In the genomic region with DNA sequence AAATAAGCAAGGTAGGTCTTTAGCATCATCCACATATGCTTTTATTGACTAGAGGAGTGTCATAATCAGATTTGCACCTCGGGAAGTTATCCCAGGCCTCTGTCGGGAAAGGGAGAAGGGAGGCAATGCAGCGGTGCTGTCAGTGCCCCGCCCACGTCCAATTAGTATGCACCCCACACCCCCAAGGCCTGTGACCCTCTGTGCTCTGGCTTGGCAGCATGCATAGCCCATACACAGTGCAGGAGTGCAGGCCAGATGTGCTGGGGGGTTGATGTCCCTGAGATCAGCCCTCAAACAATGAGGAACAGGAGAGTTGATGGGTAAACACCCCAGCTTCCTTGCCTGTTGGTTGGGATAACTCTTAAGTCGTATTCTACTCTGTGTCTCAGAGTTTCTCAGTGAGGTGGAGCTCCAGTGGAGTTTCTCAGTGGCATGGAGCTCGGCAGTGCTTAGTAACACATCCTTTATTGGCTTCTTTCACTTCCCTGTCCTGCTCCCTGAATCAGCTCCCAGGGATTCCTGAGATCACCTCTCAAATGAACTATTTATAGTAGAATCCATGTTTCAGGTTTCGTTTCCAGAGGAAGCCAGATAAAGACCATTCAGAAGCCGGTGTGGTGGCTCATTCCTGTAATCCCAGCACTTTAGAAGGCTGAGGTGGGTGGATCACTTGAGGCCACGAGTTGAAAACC, we compare ENCODE assay signal across 21 cellular contexts. TPM values are rescaled to one million over a fixed set of nuclear protein-coding genes. Genes with fewer than 3 reads are reported as not detected.
DNase-seq lines count a peak whose midpoint lies in the region; ATAC-seq and TF ChIP-seq lines count a peak whose summit lies in the region.
"Had no signal": no experiment of that assay in that cellular context is flagged by ENCODE, and none has a peak within 500 bp of the region (broad histone marks: within the 10 kb centered on the region; RNA-seq: fewer than 3 reads in every experiment).

No MANE protein-coding gene starts in this region.

- no peak overlapping the region for H3K4me3 ChIP-seq in Karpas-422 (ENCODE audit: low read length)
- H3K4me3 ChIP-seq: gastrocnemius medialis, GM12878, tibial nerve had no signal

- H3K9me3 Mint-ChIP-seq in brain (peaks cover 8 to 13% (median 10%) of the 10 kb centered on the region in 5 experiments), progenitor cell of endocrine pancreas (ENCODE audit: low read depth) (no peaks in the 10 kb centered on the region)
- H3K9me3 Mint-ChIP-seq: CD4-positive, alpha-beta T cell; stimulated activated naive CD8-positive, alpha-beta T cell treated with anti-CD3 and anti-CD28 coated beads, Interleukin-15, Interleukin-2, amounts not matched to agents 100 ng/mL and 50 ng/mL, for 24 hours had no signal

- H3K27ac Mint-ChIP-seq in brain (peak overlapping the region in 3 of 5 experiments; percentile 30 to 91 (median 82)), progenitor cell of endocrine pancreas (no peak overlapping the region)
- H3K27ac Mint-ChIP-seq: activated naive CD8-positive, alpha-beta T cell; CD4-positive, alpha-beta T cell; stimulated activated naive CD8-positive, alpha-beta T cell treated with anti-CD3 and anti-CD28 coated beads, Interleukin-15, Interleukin-2, amounts not matched to agents 100 ng/mL and 50 ng/mL, for 24 hours had no signal

- H3K27ac ChIP-seq in Karpas-422 (ENCODE audit: low read length) (no peak overlapping the region), layer of hippocampus (ENCODE audit: low read depth, low read length) (peak overlapping the region; percentile 18)
- H3K27ac ChIP-seq: gastrocnemius medialis, tibial nerve had no signal

- no peak for ATAC-seq in GM18873 (IDR thresholded peaks at IDR 0.05; ENCODE audit: low FRiP score, unreplicated experiment)
- ATAC-seq in HG02884 (IDR thresholded peaks at IDR 0.05; ENCODE audit: unreplicated experiment) = no peak
- ATAC-seq: gastrocnemius medialis, GM12878 had no signal

- peaks cover 4% of the 10 kb centered on the region; the same call in 1 of the 2 replicates for H3K4me1 ChIP-seq in Karpas-422 (ENCODE audit: low read length)
- H3K4me1 ChIP-seq: gastrocnemius medialis had no signal

- TF ChIP-seq CTCF in brain (conservative IDR thresholded peaks at IDR 0.05) (no peak), progenitor cell of endocrine pancreas (IDR thresholded peaks at IDR 0.05; ENCODE audit: unreplicated experiment) (no peak)

- H3K9me2 ChIP-seq in Karpas-422 (replicated peaks; ENCODE audit: insufficient read depth, low read length) = no peaks in the 10 kb centered on the region

- no peaks in the 10 kb centered on the region for H3K36me3 ChIP-seq in Karpas-422 (ENCODE audit: insufficient read depth, low read length)
- H3K36me3 ChIP-seq: gastrocnemius medialis, tibial nerve had no signal

- H3K27me3 Mint-ChIP-seq in brain = no peaks in the 10 kb centered on the region
- H3K27me3 Mint-ChIP-seq in progenitor cell of endocrine pancreas = no peaks in the 10 kb centered on the region
- H3K27me3 Mint-ChIP-seq: stimulated activated naive CD8-positive, alpha-beta T cell treated with anti-CD3 and anti-CD28 coated beads, Interleukin-15, Interleukin-2, amounts not matched to agents 100 ng/mL and 50 ng/mL, for 24 hours had no signal

- no peaks in the 10 kb centered on the region for H4K20me1 ChIP-seq in Karpas-422 (ENCODE audit: insufficient read depth, low read depth, low read length)

- H3K4me2 ChIP-seq in Karpas-422 (ENCODE audit: low read depth, low read length, poor library complexity, severe bottlenecking) = no peak overlapping the region

- no peak overlapping the region for H2AFZ ChIP-seq in Karpas-422 (ENCODE audit: low read length)

- H3K9me3 ChIP-seq in Karpas-422 (ENCODE audit: low read length) = no peaks in the 10 kb centered on the region
- H3K9me3 ChIP-seq: gastrocnemius medialis, tibial nerve had no signal

- H3K27me3 ChIP-seq in Karpas-422 (ENCODE audit: low read length) (no peaks in the 10 kb centered on the region), layer of hippocampus (ENCODE audit: control insufficient read depth, insufficient read depth, low read length) (no peaks in the 10 kb centered on the region)
- H3K27me3 ChIP-seq: gastrocnemius medialis, tibial nerve had no signal

- H3K9ac ChIP-seq in Karpas-422 (ENCODE audit: low read length) = no peak overlapping the region

- H3K36me3 Mint-ChIP-seq in brain = no peaks in the 10 kb centered on the region
- H3K36me3 Mint-ChIP-seq in progenitor cell of endocrine pancreas (ENCODE audit: insufficient read depth) = no peaks in the 10 kb centered on the region
- H3K36me3 Mint-ChIP-seq: activated naive CD8-positive, alpha-beta T cell had no signal

- H3K79me2 ChIP-seq in Karpas-422 (ENCODE audit: low read length) = no peaks in the 10 kb centered on the region

- H3K4me1 Mint-ChIP-seq in brain = peaks cover 40% of the 10 kb centered on the region
- H3K4me1 Mint-ChIP-seq in progenitor cell of endocrine pancreas (ENCODE audit: low read depth) = peaks cover 5% of the 10 kb centered on the region

- no peak overlapping the region for H3K4me3 Mint-ChIP-seq in brain
- H3K4me3 Mint-ChIP-seq in progenitor cell of endocrine pancreas (ENCODE audit: low read depth) = no peak overlapping the region
- H3K4me3 Mint-ChIP-seq: activated naive CD8-positive, alpha-beta T cell; CD4-positive, alpha-beta T cell; stimulated activated naive CD8-positive, alpha-beta T cell treated with anti-CD3 and anti-CD28 coated beads, Interleukin-15, Interleukin-2, amounts not matched to agents 100 ng/mL and 50 ng/mL, for 24 hours had no signal

- peak; percentile 38 for DNase-seq in EH (ENCODE audit: low read depth)
- peak; percentile 27 for DNase-seq in Karpas-422
- no peak for DNase-seq in progenitor cell of endocrine pancreas (ENCODE audit: low spot score, unreplicated experiment)
- no peak for DNase-seq in GOT3 (lab: John Stamatoyannopoulos, UW)
- DNase-seq: activated CD4-positive, alpha-beta T cell treated with anti-CD3 and anti-CD28 coated beads for 4 hours; CD4-positive, alpha-beta T cell; erythroblast; gastrocnemius medialis; H7; NCI-H1417; NCI-H2171; NCI-H526 treated with DMSO at 0.1 percent for 48 hours; stimulated activated CD4-positive, alpha-beta T cell treated with anti-CD3 and anti-CD28 coated beads, Interleukin-4, amount 100 ng/mL, for 24 hours had no signal

RNA-seq across cellular contexts. Expression of gene NDUFB4, which starts 26.8 kb away (rescaled TPM):
- total RNA-seq in Karpas-422 (2014; rRNA removed; shearing (Covaris generic); ENCODE audit: low replicate concordance) = 105 and 162 TPM in 2 replicates
- 350 TPM for polyA plus RNA-seq in brain (ENCODE audit: insufficient read depth, low read depth, low replicate concordance)
- 162 and 165 TPM in 2 replicates for total RNA-seq in progenitor cell of endocrine pancreas

Comparison
In these comparisons a context has a peak if more than half of its experiments do, and no peak if none do; other contexts are left out.
1. DNase-seq: peak in EH (single experiment) and Karpas-422 (single experiment); none in progenitor cell of endocrine pancreas (single experiment) and GOT3 (single experiment).